18 cellular contexts compared by ENCODE assay signal in the genomic region with DNA sequence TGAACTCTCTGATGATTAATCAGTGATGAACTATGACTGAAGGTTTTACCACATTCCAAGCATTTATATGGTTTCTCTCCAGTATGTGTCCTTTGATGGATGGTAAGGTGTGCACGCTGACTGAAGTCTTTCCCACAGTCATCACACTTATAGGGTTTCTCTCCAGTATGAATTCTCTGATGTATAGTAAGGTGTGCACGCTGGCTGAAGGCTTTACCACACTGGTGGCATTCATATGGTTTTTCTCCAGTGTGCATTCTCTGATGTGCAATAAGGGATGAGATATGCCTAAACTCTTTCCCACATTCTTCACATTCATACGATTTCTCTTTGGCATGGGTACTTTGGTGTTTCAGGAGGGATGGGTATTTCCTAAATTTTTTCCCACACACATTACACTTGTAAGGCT.
"Had no signal": no experiment of that assay in that cellular context is flagged by ENCODE, and none has a peak within 500 bp of the region (broad histone marks: within the 10 kb centered on the region; RNA-seq: fewer than 3 reads in every experiment).

No MANE protein-coding gene starts in this region.

- H3K27ac ChIP-seq: colonic mucosa, left lung, lower lobe of right lung, neural progenitor cell, ovary, thoracic aorta, transverse colon had no signal

- FAIRE-seq: frontal cortex had no signal

- DNase-seq: colonic mucosa; effector CD4-positive, alpha-beta T cell; islet precursor cell; left lung; lower lobe of right lung; midbrain; nucleus accumbens; ovary; right cardiac atrium; stimulated activated CD4-positive, alpha-beta T cell treated with anti-CD3 and anti-CD28 coated beads, Interleukin-2, amount 100 ng/mL, for 48 hours; stimulated activated naive CD4-positive, alpha-beta T cell treated with Interleukin-2 at 50 U/mL for 16 hours; transverse colon had no signal

- H3K4me3 ChIP-seq: colonic mucosa, left lung, lower lobe of right lung, neural progenitor cell, ovary, smooth muscle cell, thoracic aorta, transverse colon had no signal

- H3K4me1 ChIP-seq: colonic mucosa, left lung, lower lobe of right lung, neural progenitor cell, transverse colon had no signal

- H3K9ac ChIP-seq: neural progenitor cell had no signal

- H3K36me3 ChIP-seq: colonic mucosa, ovary had no signal

- H3K4me2 ChIP-seq: neural progenitor cell, smooth muscle cell had no signal

- H2AFZ ChIP-seq: neural progenitor cell had no signal

- ATAC-seq: esophagus mucosa; left lung; lower lobe of right lung; natural killer cell treated with Interleukin-12 subunit alpha and Interleukin-12 subunit beta and Interleukin-15 and Interleukin-18, amount 100 ng/mL, for 72 hours; right cardiac atrium had no signal

- H3K27me3 ChIP-seq: colonic mucosa, left lung, neural progenitor cell, ovary, transverse colon had no signal
